23 cellular contexts compared by ENCODE assay signal in genomic region chr6:20197251-20197650, GRCh38. TPM values are rescaled to one million over a fixed set of nuclear protein-coding genes. Genes with fewer than 3 reads are reported as not detected.
DNase-seq lines count a peak whose midpoint lies in the region; ATAC-seq and TF ChIP-seq lines count a peak whose summit lies in the region.
"Had no signal": no experiment of that assay in that cellular context is flagged by ENCODE, and none has a peak within 500 bp of the region (broad histone marks: within the 10 kb centered on the region; RNA-seq: fewer than 3 reads in every experiment).

No MANE protein-coding gene starts in this region.

- H3K36me3 ChIP-seq in SJSA1 (peaks cover 8% of the 10 kb centered on the region), esophagus squamous epithelium (peaks cover 0 to 7% (median 0%) of the 10 kb centered on the region in 3 donors)
- H3K36me3 ChIP-seq: heart left ventricle, right atrium auricular region, thoracic aorta had no signal

- intact Hi-C loops in esophagus squamous epithelium (cut with DNase I): no loop called here

- no peaks in the 10 kb centered on the region for H3K27me3 ChIP-seq in SJSA1 (replicated peaks)
- H3K27me3 ChIP-seq in esophagus squamous epithelium: no peaks in the 10 kb centered on the region
- H3K27me3 ChIP-seq: heart left ventricle, right atrium auricular region had no signal

- ATAC-seq in HG03039 (IDR thresholded peaks at IDR 0.05; ENCODE audit: unreplicated experiment): no peak
- ATAC-seq: effector memory CD8-positive, alpha-beta T cell; heart left ventricle; PC-3; T-helper 17 cell had no signal

- 67 to 97% methylated on average over 3 of the region's 3 CpGs for WGBS in esophagus squamous epithelium, 2 donors

- DNase-seq in NCI-H524 (lab: John Stamatoyannopoulos, UW) (peak; percentile 18 to 42), NCI-H524 treated with DMSO at 0.1 percent for 48 hours (lab: John Stamatoyannopoulos, UW) (no peak), SJSA1 (ENCODE audit: low read depth in 1 of 2, low spot score in 2 of 2) (peak; percentile 64 to 67), fibroblast of peridontal ligament (ENCODE audit: extremely low read depth) (peak; percentile 33), esophagus squamous epithelium (lab: John Stamatoyannopoulos, UW) (no peak), SKM-1 treated with dmso at 0.1 percent for 144 hours (lab: John Stamatoyannopoulos, UW; ENCODE audit: unreplicated experiment) (no peak)
- no peak for DNase-seq in stimulated activated CD4-positive, alpha-beta T cell treated with anti-CD3 and anti-CD28 coated beads, Interleukin-15, amount 100 ng/mL, for 24 hours
- DNase-seq: activated naive CD4-positive, alpha-beta T cell; anterior cingulate cortex; effector memory CD8-positive, alpha-beta T cell; GDM1; heart left ventricle; NCI-H1417 treated with DMSO at 0.1 percent for 48 hours; NCI-H2171; occipital lobe; PC-3; SIG-M5; T-helper 17 cell had no signal

- H3K27ac ChIP-seq in SJSA1 (peak overlapping the region; percentile 50), esophagus squamous epithelium (no peak overlapping the region)
- H3K27ac ChIP-seq: 22Rv1, heart left ventricle, right atrium auricular region, thoracic aorta, VCaP had no signal

- no peak for TF ChIP-seq CTCF in esophagus squamous epithelium (IDR thresholded peaks at IDR 0.05)

- H3K4me1 ChIP-seq in SJSA1 (replicated peaks) (peaks cover 41% of the 10 kb centered on the region), esophagus squamous epithelium (peaks cover 7 to 18% (median 13%) of the 10 kb centered on the region in 3 donors)

- no peak for TF ChIP-seq POLR2A in esophagus squamous epithelium (IDR thresholded peaks at IDR 0.05)

- no peak overlapping the region for H3K4me3 ChIP-seq in SJSA1
- no peak overlapping the region for H3K4me3 ChIP-seq in esophagus squamous epithelium
- H3K4me3 ChIP-seq: heart left ventricle, right atrium auricular region, thoracic aorta had no signal

- H3K9me3 ChIP-seq in SJSA1 (replicated peaks) (no peaks in the 10 kb centered on the region), esophagus squamous epithelium (no peaks in the 10 kb centered on the region)
- H3K9me3 ChIP-seq: heart left ventricle, right atrium auricular region, thoracic aorta had no signal

RNA-seq across cellular contexts. Expression of gene MBOAT1, which starts 15.0 kb away (rescaled TPM):
- total RNA-seq in SJSA1 (2014; rRNA removed; shearing (Covaris generic)): 36.7 and 56.6 TPM in 2 replicates
- total RNA-seq in esophagus squamous epithelium: 10 to 100 TPM in 3 of 4 donors, 1 to 10 TPM in 1; 5.2 to 12.8 (median 12.0) TPM

Comparison
In these comparisons a context has a peak if more than half of its experiments do, and no peak if none do; other contexts are left out.
1. DNase-seq: peak in NCI-H524 (2 of 2), SJSA1 (2 of 2) and fibroblast of peridontal ligament (single experiment); none in NCI-H524 treated with DMSO at 0.1 percent for 48 hours (single experiment), esophagus squamous epithelium (single experiment), SKM-1 treated with dmso at 0.1 percent for 144 hours (single experiment) and stimulated activated CD4-positive, alpha-beta T cell treated with anti-CD3 and anti-CD28 coated beads, Interleukin-15, amount 100 ng/mL, for 24 hours (single experiment).